8 cellular contexts compared by ENCODE assay signal in the genomic region with DNA sequence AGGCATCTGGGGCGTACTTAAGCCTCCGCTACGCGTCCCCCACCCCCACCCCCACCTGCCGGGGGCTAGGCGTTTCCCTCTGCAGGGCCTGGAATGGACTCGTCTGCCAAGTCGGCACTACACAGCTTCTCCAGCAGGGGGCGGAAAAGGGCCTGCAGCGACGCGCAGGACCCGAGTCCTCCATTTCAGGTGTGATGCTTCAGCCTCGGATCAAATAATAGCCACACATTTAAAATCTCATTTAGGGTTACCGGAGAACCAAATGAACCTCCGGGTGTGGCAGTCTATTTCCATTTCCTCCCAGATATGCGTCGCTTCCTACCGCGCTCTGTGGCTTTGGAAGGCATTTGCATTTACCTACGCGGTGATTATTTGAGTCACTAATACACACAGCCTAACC. TPM values are rescaled to one million over a fixed set of nuclear protein-coding genes. Genes with fewer than 3 reads are reported as not detected.
DNase-seq lines count a peak whose midpoint lies in the region; ATAC-seq and TF ChIP-seq lines count a peak whose summit lies in the region.

No MANE protein-coding gene starts in this region.

- no peak for TF ChIP-seq POLR2A in adrenal gland (IDR thresholded peaks at IDR 0.05)

- H3K27ac ChIP-seq in adrenal gland = no peak overlapping the region
- no peak overlapping the region for H3K27ac ChIP-seq in iPS-20b (ENCODE audit: low read length)

- ATAC-seq in GM18907 (IDR thresholded peaks at IDR 0.05; ENCODE audit: unreplicated experiment) (peak; percentile 71), HG03196 (IDR thresholded peaks at IDR 0.05; ENCODE audit: unreplicated experiment) (peak; percentile 79), HG03469 (IDR thresholded peaks at IDR 0.05; ENCODE audit: unreplicated experiment) (no peak)

- intact Hi-C loops in adrenal gland (cut with DNase I) = loop anchor here in 1 of 2 donors (10.0 kb wide), 1 partner anchor 104 kb away; no protein-coding TSS in a partner anchor

- 24 to 52% (median 29%) methylated on average over 4 to 22 of the region's 22 CpGs for WGBS in adrenal gland, 4 donors

- no peak overlapping the region for H3K4me3 ChIP-seq in adrenal gland
- H3K4me3 ChIP-seq in iPS-20b (ENCODE audit: low read length) = peak overlapping the region; percentile 49; the same call in 1 of the 2 replicates

- peak; percentile 20 to 63 (median 54) for TF ChIP-seq CTCF in adrenal gland (IDR thresholded peaks at IDR 0.05)

- H3K9me3 ChIP-seq in adrenal gland (replicated peaks in 1 of 3) (no peaks in the 10 kb centered on the region), iPS-20b (ENCODE audit: insufficient read depth, low read depth, low read length) (no peaks in the 10 kb centered on the region)

- no peak overlapping the region for H3K9ac ChIP-seq in iPS-20b (ENCODE audit: low read depth, low read length)

- DNase-seq in AG20443 (ENCODE audit: low spot score) (peak; percentile 30), T follicular helper cell (ENCODE audit: low read depth) (peak; percentile 57), adrenal gland (peak in 6 of 7 donors; percentile 21 to 71 (median 38))
- peak; percentile 65 for DNase-seq in stimulated activated CD4-positive, alpha-beta T cell treated with anti-CD3 and anti-CD28 coated beads, Interleukin-4, amount 100 ng/mL, for 1 hour

- peaks cover 33% of the 10 kb centered on the region for H3K27me3 ChIP-seq in adrenal gland
- no peaks in the 10 kb centered on the region for H3K27me3 ChIP-seq in iPS-20b (ENCODE audit: insufficient read depth, low read length)

- H3K4me1 ChIP-seq in adrenal gland (replicated peaks in 1 of 2) (no peaks in the 10 kb centered on the region), iPS-20b (ENCODE audit: insufficient read depth, low read length) (peaks cover 7% of the 10 kb centered on the region; the same call in 1 of the 2 replicates)

- no peaks in the 10 kb centered on the region for H3K36me3 ChIP-seq in adrenal gland (replicated peaks in 1 of 2)
- peaks cover 8% of the 10 kb centered on the region; the same call in 1 of the 2 replicates for H3K36me3 ChIP-seq in iPS-20b (ENCODE audit: insufficient read depth, low read depth, low read length)

RNA-seq across cellular contexts. Expression of a gene that starts 2.9 kb away (rescaled TPM):
- 10 to 100 TPM in 1 of 8 donors, 1 to 10 TPM in 5, under 1 TPM in 2; 0.68 to 10.3 (median 2.3) TPM for total RNA-seq in adrenal gland
- 1 to 10 TPM; 1.6 to 6.2 (median 5.0) TPM for polyA plus RNA-seq in adrenal gland
